Comparison of ENCODE assay signal across 1 cellular context in genomic region chr11:1761857-1762536, GRCh38.
TF ChIP-seq lines count a peak whose summit lies in the region.

No MANE protein-coding gene starts in this region.

TF ChIP-seq in GM23338, 12 proteins besides CTCF, POLR2A, EP300 and RAD21 (continued from another document):
- TF ChIP-seq ETS1 (IDR thresholded peaks at IDR 0.05): no peak
- no peak for TF ChIP-seq CREB1 (CRISPR knock-in tag; IDR thresholded peaks at IDR 0.05; ENCODE audit: low read depth)
- TF ChIP-seq NANOG (IDR thresholded peaks at IDR 0.05; ENCODE audit: borderline replicate concordance): no peak
- TF ChIP-seq POLR2AphosphoS5 (IDR thresholded peaks at IDR 0.05; ENCODE audit: low read depth): no peak
- TF ChIP-seq EZH2 (IDR thresholded peaks at IDR 0.05; ENCODE audit: low read depth, unreplicated experiment): no peak
- no peak for TF ChIP-seq EZH2phosphoT487 (IDR thresholded peaks at IDR 0.05; ENCODE audit: unreplicated experiment)
- TF ChIP-seq REST (IDR thresholded peaks at IDR 0.05; ENCODE audit: unreplicated experiment): no peak
- TF ChIP-seq ZNF114 (CRISPR knock-in tag; IDR thresholded peaks at IDR 0.05): no peak
- TF ChIP-seq JUNB (IDR thresholded peaks at IDR 0.05; ENCODE audit: unreplicated experiment): no peak
- TF ChIP-seq ZNF331 (CRISPR knock-in tag; IDR thresholded peaks at IDR 0.05; ENCODE audit: low read depth): no peak
